Comparison of ENCODE assay signal across 14 cellular contexts in the genomic region with DNA sequence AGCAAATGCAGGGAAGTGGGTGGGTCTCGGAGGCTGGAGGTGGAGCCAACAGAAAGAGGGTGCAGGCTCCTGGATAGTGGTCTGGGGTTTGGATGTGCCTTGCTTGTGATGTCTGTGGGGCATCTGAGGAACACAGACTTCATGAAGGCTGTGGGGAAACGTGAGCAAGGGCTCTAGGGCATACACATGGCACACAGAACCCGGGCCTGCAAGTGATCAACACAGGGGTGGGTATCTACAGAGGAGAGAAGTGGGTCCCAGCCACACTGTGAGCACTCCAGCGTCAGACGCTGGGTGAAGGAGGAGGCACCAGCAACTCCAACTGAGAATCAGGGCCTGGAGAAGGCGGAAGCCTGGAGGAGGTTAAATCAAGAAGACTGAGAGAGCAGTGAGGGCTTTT. TPM values are rescaled to one million over a fixed set of nuclear protein-coding genes. Genes with fewer than 3 reads are reported as not detected.
DNase-seq lines count a peak whose midpoint lies in the region; ATAC-seq and TF ChIP-seq lines count a peak whose summit lies in the region.
"Had no signal": no experiment of that assay in that cellular context is flagged by ENCODE, and none has a peak within 500 bp of the region (broad histone marks: within the 10 kb centered on the region; RNA-seq: fewer than 3 reads in every experiment).

No MANE protein-coding gene starts in this region.

- ATAC-seq in natural killer cell treated with Interleukin-12 subunit alpha and Interleukin-12 subunit beta and Interleukin-15 and Interleukin-18, amount 100 ng/mL, for 72 hours = no peak
- ATAC-seq: body of pancreas, HepG2 had no signal

- intact Hi-C loops in CD14-positive monocyte (cut with micrococcal nuclease) = no loop called here

- H3K36me3 Mint-ChIP-seq in CD14-positive monocyte = peaks cover 17 to 25% of the 10 kb centered on the region in 2 donors
- peaks cover 39% of the 10 kb centered on the region for H3K36me3 Mint-ChIP-seq in activated naive CD8-positive, alpha-beta T cell treated with anti-CD3 and anti-CD28 coated beads for 36 hours
- H3K36me3 Mint-ChIP-seq in natural killer cell treated with Interleukin-12 subunit alpha and Interleukin-12 subunit beta and Interleukin-15 and Interleukin-18, amount 100 ng/mL, for 72 hours = no peaks in the 10 kb centered on the region

- H3K27ac Mint-ChIP-seq in CD14-positive monocyte = no peak overlapping the region
- H3K27ac Mint-ChIP-seq in activated naive CD8-positive, alpha-beta T cell treated with anti-CD3 and anti-CD28 coated beads for 36 hours = peak overlapping the region; percentile 14
- peak overlapping the region; percentile 58 to 100 for H3K27ac Mint-ChIP-seq in natural killer cell treated with Interleukin-12 subunit alpha and Interleukin-12 subunit beta and Interleukin-15 and Interleukin-18, amount 100 ng/mL, for 72 hours

- peaks cover 15% of the 10 kb centered on the region; the same call in 1 of the 2 replicates for H3F3A ChIP-seq in MM.1S (ENCODE audit: insufficient read depth, low read length)

- H3K27me3 Mint-ChIP-seq in CD14-positive monocyte (ENCODE audit: low read depth in 3 of 3) = peaks cover 39 to 45% (median 39%) of the 10 kb centered on the region in 3 donors
- no peaks in the 10 kb centered on the region for H3K27me3 Mint-ChIP-seq in activated naive CD8-positive, alpha-beta T cell treated with anti-CD3 and anti-CD28 coated beads for 36 hours
- H3K27me3 Mint-ChIP-seq in natural killer cell treated with Interleukin-12 subunit alpha and Interleukin-12 subunit beta and Interleukin-15 and Interleukin-18, amount 100 ng/mL, for 72 hours = peaks cover 0 to 3% of the 10 kb centered on the region in 2 donors

- H3K9me3 Mint-ChIP-seq in CD14-positive monocyte = peaks cover 0 to 17% (median 8%) of the 10 kb centered on the region in 7 donors
- no peaks in the 10 kb centered on the region for H3K9me3 Mint-ChIP-seq in activated naive CD8-positive, alpha-beta T cell treated with anti-CD3 and anti-CD28 coated beads for 36 hours
- no peaks in the 10 kb centered on the region for H3K9me3 Mint-ChIP-seq in natural killer cell treated with Interleukin-12 subunit alpha and Interleukin-12 subunit beta and Interleukin-15 and Interleukin-18, amount 100 ng/mL, for 72 hours

- H3K4me3 ChIP-seq in GM12865 (ENCODE audit: low read depth, low read length) (peak overlapping the region; percentile 70), foreskin fibroblast (ENCODE audit: low read depth in 1 of 2, low read length in 2 of 2) (no peak overlapping the region), MM.1S (ENCODE audit: low read length) (no peak overlapping the region)
- H3K4me3 ChIP-seq: body of pancreas had no signal

- H3K4me2 ChIP-seq in MM.1S (ENCODE audit: low read depth, low read length) = no peak overlapping the region

- no peak overlapping the region for H3K9ac ChIP-seq in MM.1S (ENCODE audit: low read length)

- no peak overlapping the region for H3K27ac ChIP-seq in MM.1S (ENCODE audit: low read length)

- H4K20me1 ChIP-seq in MM.1S (ENCODE audit: insufficient read depth, low read length) = no peaks in the 10 kb centered on the region

- no peaks in the 10 kb centered on the region for H3K36me3 ChIP-seq in MM.1S (replicated peaks; ENCODE audit: insufficient read depth, low read length)

- H3K4me1 Mint-ChIP-seq in CD14-positive monocyte = peaks cover 40% of the 10 kb centered on the region
- peaks cover 42% of the 10 kb centered on the region for H3K4me1 Mint-ChIP-seq in activated naive CD8-positive, alpha-beta T cell treated with anti-CD3 and anti-CD28 coated beads for 36 hours
- peaks cover 33 to 40% of the 10 kb centered on the region in 2 donors for H3K4me1 Mint-ChIP-seq in natural killer cell treated with Interleukin-12 subunit alpha and Interleukin-12 subunit beta and Interleukin-15 and Interleukin-18, amount 100 ng/mL, for 72 hours (ENCODE audit: low read depth in 2 of 2)

- no peaks in the 10 kb centered on the region; the same call in 1 of the 2 replicates for H3K79me2 ChIP-seq in MM.1S (ENCODE audit: low read length)

- H2AFZ ChIP-seq in MM.1S (ENCODE audit: low read length) = no peak overlapping the region

- peak; percentile 23 for DNase-seq in CD14-positive monocyte (ENCODE audit: low spot score)
- no peak for DNase-seq in GM12865 (ENCODE audit: low read depth)
- no peak for DNase-seq in activated naive CD8-positive, alpha-beta T cell treated with anti-CD3 and anti-CD28 coated beads for 36 hours
- DNase-seq in natural killer cell treated with Interleukin-12 subunit alpha and Interleukin-12 subunit beta and Interleukin-15 and Interleukin-18, amount 100 ng/mL, for 72 hours (ENCODE audit: low spot score) = no peak
- DNase-seq in foreskin fibroblast = no peak
- no peak for DNase-seq in MM.1S
- no peak for DNase-seq in LoVo (ENCODE audit: low spot score)
- DNase-seq in NCI-H510A treated with DMSO at 0.1 percent for 48 hours (lab: John Stamatoyannopoulos, UW) = no peak
- DNase-seq: activated CD8-positive, alpha-beta memory T cell treated with anti-CD3 and anti-CD28 coated beads, Interleukin-2, amount 50 U/mL, for 48 hours; islet precursor cell; NCI-H1417 treated with DMSO at 0.1 percent for 48 hours; NCI-H524 had no signal

- TF ChIP-seq CTCF in CD14-positive monocyte (IDR thresholded peaks at IDR 0.05) = no peak
- no peak for TF ChIP-seq CTCF in GM12865 (IDR thresholded peaks at IDR 0.05; ENCODE audit: insufficient read depth, low read depth, low read length, missing control alignments)
- no peak for TF ChIP-seq CTCF in foreskin fibroblast (IDR thresholded peaks at IDR 0.05; ENCODE audit: low read depth, low read length)
- TF ChIP-seq CTCF in MM.1S (IDR thresholded peaks at IDR 0.05; ENCODE audit: low read length) = no peak

- peaks cover 5% of the 10 kb centered on the region for H3K4me1 ChIP-seq in MM.1S (ENCODE audit: low read length)

- H3K9me2 ChIP-seq in MM.1S (replicated peaks; ENCODE audit: insufficient read depth, low read length) = no peaks in the 10 kb centered on the region

- peak overlapping the region in 1 of 2 donors; percentile 86 for H3K4me3 Mint-ChIP-seq in CD14-positive monocyte
- peak overlapping the region; percentile 76 for H3K4me3 Mint-ChIP-seq in activated naive CD8-positive, alpha-beta T cell treated with anti-CD3 and anti-CD28 coated beads for 36 hours
- H3K4me3 Mint-ChIP-seq in natural killer cell treated with Interleukin-12 subunit alpha and Interleukin-12 subunit beta and Interleukin-15 and Interleukin-18, amount 100 ng/mL, for 72 hours = peak overlapping the region; percentile 67

- H3K9me3 ChIP-seq in MM.1S (replicated peaks; ENCODE audit: insufficient read depth, low read length) = no peaks in the 10 kb centered on the region
- H3K9me3 ChIP-seq: body of pancreas had no signal

- H3K27me3 ChIP-seq in MM.1S (replicated peaks; ENCODE audit: insufficient read depth, low read length) = no peaks in the 10 kb centered on the region
- H3K27me3 ChIP-seq: body of pancreas had no signal

RNA-seq across cellular contexts. Expression of a gene that starts 5.4 kb away (rescaled TPM):
- 10 to 100 TPM in 1 of 2 donors, 1 to 10 TPM in 1; 7.8 to 14.3 TPM for polyA plus RNA-seq in CD14-positive monocyte
- 100 to 1,000 TPM; 154 to 162 TPM for total RNA-seq in activated naive CD8-positive, alpha-beta T cell treated with anti-CD3 and anti-CD28 coated beads for 36 hours
- total RNA-seq in natural killer cell treated with Interleukin-12 subunit alpha and Interleukin-12 subunit beta and Interleukin-15 and Interleukin-18, amount 100 ng/mL, for 72 hours = 100 to 1,000 TPM; 161 to 183 TPM

RNA-seq across cellular contexts. Expression of a gene that starts 8.9 kb away (rescaled TPM):
- polyA plus RNA-seq in CD14-positive monocyte = 100 to 1,000 TPM; 290 to 323 TPM
- total RNA-seq in activated naive CD8-positive, alpha-beta T cell treated with anti-CD3 and anti-CD28 coated beads for 36 hours = 10 to 100 TPM; 76.9 to 79.2 TPM
- total RNA-seq in natural killer cell treated with Interleukin-12 subunit alpha and Interleukin-12 subunit beta and Interleukin-15 and Interleukin-18, amount 100 ng/mL, for 72 hours = 10 to 100 TPM; 60.2 to 99.9 TPM

RNA-seq across cellular contexts. Expression of a gene that starts 9.3 kb away (rescaled TPM):
- polyA plus RNA-seq in CD14-positive monocyte = 1 to 10 TPM; 1.6 to 1.7 TPM
- total RNA-seq in activated naive CD8-positive, alpha-beta T cell treated with anti-CD3 and anti-CD28 coated beads for 36 hours = 10 to 100 TPM in 1 of 2 experiments, 1 to 10 TPM in 1; 10.0 to 10.2 TPM
- total RNA-seq in natural killer cell treated with Interleukin-12 subunit alpha and Interleukin-12 subunit beta and Interleukin-15 and Interleukin-18, amount 100 ng/mL, for 72 hours = 10 to 100 TPM; 20.9 to 28.8 TPM

RNA-seq across cellular contexts. Expression of a gene that starts 20.0 kb away (rescaled TPM):
- 10 to 100 TPM; 16.2 to 35.0 TPM for polyA plus RNA-seq in CD14-positive monocyte
- total RNA-seq in activated naive CD8-positive, alpha-beta T cell treated with anti-CD3 and anti-CD28 coated beads for 36 hours = 100 to 1,000 TPM; 671 to 701 TPM
- total RNA-seq in natural killer cell treated with Interleukin-12 subunit alpha and Interleukin-12 subunit beta and Interleukin-15 and Interleukin-18, amount 100 ng/mL, for 72 hours = 100 to 1,000 TPM; 424 to 774 TPM

RNA-seq across cellular contexts. Expression of a gene that starts 44.2 kb away (rescaled TPM):
- polyA plus RNA-seq in CD14-positive monocyte = 1 to 10 TPM; 2.2 to 2.6 TPM
- 10 to 100 TPM; 11.1 to 11.8 TPM for total RNA-seq in activated naive CD8-positive, alpha-beta T cell treated with anti-CD3 and anti-CD28 coated beads for 36 hours
- 10 to 100 TPM; 18.0 to 25.9 TPM for total RNA-seq in natural killer cell treated with Interleukin-12 subunit alpha and Interleukin-12 subunit beta and Interleukin-15 and Interleukin-18, amount 100 ng/mL, for 72 hours

Comparison
In these comparisons a context has a peak if more than half of its experiments do, and no peak if none do; other contexts are left out.
1. H3K27ac Mint-ChIP-seq: peak in activated naive CD8-positive, alpha-beta T cell treated with anti-CD3 and anti-CD28 coated beads for 36 hours (single experiment) and natural killer cell treated with Interleukin-12 subunit alpha and Interleukin-12 subunit beta and Interleukin-15 and Interleukin-18, amount 100 ng/mL, for 72 hours (2 of 2); none in CD14-positive monocyte (0 of 7).